8 cellular contexts compared by ENCODE assay signal in the genomic region with DNA sequence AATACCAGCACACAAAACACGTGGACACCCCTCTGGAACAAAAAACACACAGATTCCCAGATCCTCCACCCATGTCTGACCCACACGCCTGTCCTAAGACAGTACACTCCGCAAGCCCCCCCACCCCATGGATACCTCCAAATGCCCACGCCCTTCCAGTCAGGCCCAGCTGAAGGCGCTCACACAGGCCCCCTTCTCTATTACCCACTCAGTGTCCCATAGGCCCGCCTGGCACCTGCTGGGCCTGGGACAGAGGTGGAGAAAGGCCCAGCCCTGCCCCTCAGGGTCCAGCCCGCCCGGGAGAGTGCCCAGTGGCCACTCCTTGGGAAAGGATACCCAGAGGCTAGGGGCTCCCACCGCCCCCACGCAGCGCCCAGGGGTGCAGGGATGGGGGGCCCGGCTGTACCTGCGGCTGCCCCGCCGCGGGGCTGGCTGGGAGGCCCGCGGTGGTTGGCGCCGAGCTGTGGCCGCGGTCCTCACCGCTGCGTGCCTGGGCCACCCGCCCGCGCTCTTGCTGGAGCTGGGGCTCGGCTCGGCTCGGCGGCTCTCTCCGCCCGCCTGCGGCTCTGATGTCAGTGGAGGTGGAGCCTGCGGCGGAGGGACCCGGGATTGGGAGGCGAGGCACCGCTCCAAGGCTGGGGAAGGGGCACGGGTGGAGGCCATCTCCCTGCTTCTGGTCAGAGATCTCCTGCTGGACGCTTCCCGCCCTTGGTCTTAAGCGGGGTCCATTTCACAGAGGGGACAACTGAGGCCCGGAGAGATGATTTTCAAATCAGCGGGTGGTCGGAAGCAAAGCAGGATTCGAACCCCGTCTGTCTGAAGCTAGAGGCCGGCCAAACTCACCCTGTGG. TPM values are rescaled to one million over a fixed set of nuclear protein-coding genes. Genes with fewer than 3 reads are reported as not detected.
A peak's percentile ranks its signal among the peaks of the same experiment; 100 is the strongest.
DNase-seq lines count a peak whose midpoint lies in the region; ATAC-seq, FAIRE-seq and TF ChIP-seq lines count a peak whose summit lies in the region.

A gene (minus strand): TSS at position 522 of the 850 bp plus-strand sequence. CDS start 2,198 bp downstream, outside the sequence.

- H3K27ac ChIP-seq in heart left ventricle (peak within 1 kb of the TSS; percentile 51 to 90 (median 84)), ovary (peak within 1 kb of the TSS; percentile 74 to 92)

- TF ChIP-seq POLR2A in heart left ventricle (IDR thresholded peaks at IDR 0.05) (peak in 1 of 2 donors; percentile 86), ovary (IDR thresholded peaks at IDR 0.05) (peak; percentile 88)

- no peak for FAIRE-seq in urothelium cell line (lab: Jason Lieb, UNC)

- H3K4me1 ChIP-seq in heart left ventricle = peaks cover 0 to 46% (median 31%) of the 10 kb centered on the region in 12 donors
- H3K4me1 ChIP-seq in ovary (ENCODE audit: insufficient read depth) = peaks cover 6% of the 10 kb centered on the region

- H3K27me3 ChIP-seq in heart left ventricle (no peaks in the 10 kb centered on the region), ovary (no peaks in the 10 kb centered on the region)

- DNase-seq in NCI-H1092 treated with DMSO at 0.1 percent for 48 hours (lab: John Stamatoyannopoulos, UW) = peak; percentile 7
- no peak for DNase-seq in NCI-H1092 (lab: John Stamatoyannopoulos, UW)
- peak; percentile 33 for DNase-seq in SW480 (ENCODE audit: low spot score)
- DNase-seq in amniotic stem cell (lab: John Stamatoyannopoulos, UW) = peak; percentile 40
- peak; percentile 85 to 93 (median 88) for DNase-seq in heart left ventricle
- peak; percentile 87 to 91 (median 88) for DNase-seq in ovary
- peak; percentile 90 for DNase-seq in urothelium cell line (ENCODE audit: low spot score)

- no peak for TF ChIP-seq EP300 in ovary (IDR thresholded peaks at IDR 0.05)

- ATAC-seq in HG03354 (IDR thresholded peaks at IDR 0.05; ENCODE audit: poor library complexity, severe bottlenecking, unreplicated experiment) (peak; percentile 61), heart left ventricle (peak; percentile 78 to 96 (median 92))

- TF ChIP-seq CTCF in heart left ventricle (IDR thresholded peaks at IDR 0.05) (no peak), ovary (IDR thresholded peaks at IDR 0.05) (no peak)

- H3K36me3 ChIP-seq in heart left ventricle (peaks cover 0 to 16% (median 4%) of the 10 kb centered on the region in 9 donors), ovary (no peaks in the 10 kb centered on the region)

- intact Hi-C loops in heart left ventricle (cut with DNase I) = loop anchor here in 2 of 10 donors (1.0 to 2.0 kb wide), 2 partner anchors 19 to 23 kb away; a partner anchor contains a TSS
- intact Hi-C loops in ovary (cut with DNase I) = loop anchor here in 2 of 4 donors (2.0 kb wide), 1 partner anchor 23 kb away; a partner anchor contains a TSS

- H3K9me3 ChIP-seq in heart left ventricle (no peaks in the 10 kb centered on the region), ovary (no peaks in the 10 kb centered on the region)

- peak within 1 kb of the TSS; percentile 58 to 96 (median 78) for H3K4me3 ChIP-seq in heart left ventricle
- H3K4me3 ChIP-seq in ovary = peak within 1 kb of the TSS; percentile 57

- WGBS in heart left ventricle, 4 donors = 3 to 22% (median 5%) methylated on average over 11 to 49 of the region's 49 CpGs
- 1% methylated on average over 28 to 49 of the region's 49 CpGs for WGBS in ovary, 3 donors

RNA-seq across cellular contexts. Expression of the gene that starts here (rescaled TPM):
- total RNA-seq in heart left ventricle = 10 to 100 TPM in 7 of 9 donors, 1 to 10 TPM in 2; 9.7 to 26.3 (median 14.7) TPM
- polyA plus RNA-seq in heart left ventricle = 10 to 100 TPM; 13.8 to 17.5 TPM
- 10 to 100 TPM; 38.4 to 67.3 (median 48.4) TPM for total RNA-seq in ovary
- polyA plus RNA-seq in ovary = 10 to 100 TPM; 34.8 to 38.7 TPM
